In the genomic region with DNA sequence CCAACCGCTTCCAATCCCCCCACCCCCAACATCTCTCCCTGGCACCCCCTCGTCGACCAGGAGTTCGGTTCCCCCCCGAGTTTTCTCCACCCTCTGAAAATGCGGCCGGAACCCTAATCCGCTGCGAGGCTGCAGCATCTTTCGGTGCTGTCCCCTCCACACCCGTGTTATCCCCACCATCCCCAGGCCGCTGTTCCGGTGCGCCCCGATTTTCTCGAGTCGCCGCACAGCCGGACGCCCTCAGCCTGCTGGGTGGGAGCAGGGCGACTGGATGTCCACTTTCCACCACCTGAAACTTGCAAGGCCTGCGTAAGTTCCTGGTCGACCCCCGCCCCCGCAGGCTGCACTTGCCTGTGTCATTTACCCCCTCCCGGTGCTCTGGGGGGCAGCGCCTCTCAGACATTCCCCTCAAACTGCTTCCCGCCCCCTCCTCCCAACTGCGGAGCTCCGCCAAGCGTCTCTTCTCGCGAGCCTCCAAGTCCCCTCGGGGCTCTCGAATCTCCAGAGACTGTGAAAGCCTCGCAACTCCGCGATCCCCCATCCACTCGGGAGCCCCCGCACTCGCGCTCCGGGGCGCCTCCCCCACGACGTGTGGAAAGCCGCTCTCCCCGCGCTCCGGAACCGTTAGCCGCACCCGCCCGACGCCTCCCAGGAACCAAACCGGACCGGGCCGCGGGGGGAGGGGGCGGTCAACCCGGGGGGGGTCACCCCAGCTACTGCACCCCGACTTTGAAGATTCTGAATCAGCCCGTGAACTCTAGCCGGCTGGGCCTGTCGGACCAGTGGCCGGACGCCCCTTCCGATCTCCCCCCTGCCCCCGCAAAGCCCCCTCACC, we compare ENCODE assay signal across 8 cellular contexts. TPM values are rescaled to one million over a fixed set of nuclear protein-coding genes. Genes with fewer than 3 reads are reported as not detected.
A peak's percentile ranks its signal among the peaks of the same experiment; 100 is the strongest.
DNase-seq lines count a peak whose midpoint lies in the region; ATAC-seq, FAIRE-seq and TF ChIP-seq lines count a peak whose summit lies in the region.

No MANE protein-coding gene starts in this region.

- no TSS peak for BruUV-seq in Calu3 (replicated peaks; lab: Mats Ljungman, UMichigan)

- TF ChIP-seq POLR2A in right lobe of liver (IDR thresholded peaks at IDR 0.05) = no peak

- H3K9me3 ChIP-seq in right lobe of liver = no peaks in the 10 kb centered on the region

- intact Hi-C loops in Calu3 (cut with micrococcal nuclease; ENCODE audit: unreplicated experiment) (loop anchor here (5.0 kb wide), 1 partner anchor 44 kb away; no protein-coding TSS in a partner anchor), right lobe of liver (cut with DNase I) (no loop called here)
- intact Hi-C loops in dendritic cell treated with granulocyte-macrophage colony-stimulating factor and Interleukin-4, amounts not matched to agents 40 ng/mL and 50 ng/mL, for 4 days (cut with micrococcal nuclease) = loop anchor here (10.0 kb wide), 1 partner anchor 136 kb away; no protein-coding TSS in a partner anchor

- TF ChIP-seq CTCF in Calu3 (IDR thresholded peaks at IDR 0.05; ENCODE audit: unreplicated experiment) (no peak), right lobe of liver (IDR thresholded peaks at IDR 0.05) (no peak)

- H3K4me1 ChIP-seq in right lobe of liver = peaks cover 0 to 19% (median 0%) of the 10 kb centered on the region in 4 donors

- 0% methylated on average over 17 of the region's 69 CpGs for WGBS in right lobe of liver (ENCODE audit: insufficient coverage, low coverage, low lambda C conversion rate, missing lambda C conversion rate)

- FAIRE-seq in HTR-8/SVneo (lab: Jason Lieb, UNC) = no peak

- CTCF ChIA-PET in Calu3 (lab: Charles Lee) = interaction anchor here (0.7 to 2.3 kb wide), 11 partner anchors 9 to 1846 kb away, joined by 3 to 10 read pairs (median 4); no protein-coding TSS in a partner anchor

- no peaks in the 10 kb centered on the region for H3K27me3 ChIP-seq in right lobe of liver

- DNase-seq in Calu3 (peak; percentile 68), HTR-8/SVneo (ENCODE audit: insufficient read length, low spot score) (peak; percentile 63), SW 1271 (lab: John Stamatoyannopoulos, UW) (peak; percentile 35 to 55), right lobe of liver (peak; percentile 50 to 60 (median 53))

- H3K4me1 Mint-ChIP-seq in Calu3 (ENCODE audit: low read depth, unreplicated experiment) = peaks cover 34% of the 10 kb centered on the region
- peaks cover 52% of the 10 kb centered on the region for H3K4me1 Mint-ChIP-seq in dendritic cell treated with granulocyte-macrophage colony-stimulating factor and Interleukin-4, amounts not matched to agents 40 ng/mL and 50 ng/mL, for 4 days (ENCODE audit: low read depth)
- peaks cover 41% of the 10 kb centered on the region for H3K4me1 Mint-ChIP-seq in stimulated activated naive CD8-positive, alpha-beta T cell treated with anti-CD3 and anti-CD28 coated beads, Interleukin-15, Interleukin-2, amounts not matched to agents 100 ng/mL and 50 ng/mL, for 24 hours (ENCODE audit: low read depth)

- H3K27me3 Mint-ChIP-seq in Calu3 (ENCODE audit: unreplicated experiment) = peaks cover 13% of the 10 kb centered on the region
- H3K27me3 Mint-ChIP-seq in dendritic cell treated with granulocyte-macrophage colony-stimulating factor and Interleukin-4, amounts not matched to agents 40 ng/mL and 50 ng/mL, for 4 days = peaks cover 67% of the 10 kb centered on the region
- peaks cover 78% of the 10 kb centered on the region for H3K27me3 Mint-ChIP-seq in stimulated activated naive CD8-positive, alpha-beta T cell treated with anti-CD3 and anti-CD28 coated beads, Interleukin-15, Interleukin-2, amounts not matched to agents 100 ng/mL and 50 ng/mL, for 24 hours

- H3K4me3 Mint-ChIP-seq in Calu3 (ENCODE audit: low read depth, unreplicated experiment) = peak overlapping the region; percentile 79
- H3K4me3 Mint-ChIP-seq in dendritic cell treated with granulocyte-macrophage colony-stimulating factor and Interleukin-4, amounts not matched to agents 40 ng/mL and 50 ng/mL, for 4 days = peak overlapping the region; percentile 85
- H3K4me3 Mint-ChIP-seq in stimulated activated naive CD8-positive, alpha-beta T cell treated with anti-CD3 and anti-CD28 coated beads, Interleukin-15, Interleukin-2, amounts not matched to agents 100 ng/mL and 50 ng/mL, for 24 hours = peak overlapping the region; percentile 89

- peak overlapping the region; percentile 85 for H3K27ac Mint-ChIP-seq in Calu3 (ENCODE audit: unreplicated experiment)
- peak overlapping the region; percentile 89 for H3K27ac Mint-ChIP-seq in dendritic cell treated with granulocyte-macrophage colony-stimulating factor and Interleukin-4, amounts not matched to agents 40 ng/mL and 50 ng/mL, for 4 days
- peak overlapping the region; percentile 36 for H3K27ac Mint-ChIP-seq in stimulated activated naive CD8-positive, alpha-beta T cell treated with anti-CD3 and anti-CD28 coated beads, Interleukin-15, Interleukin-2, amounts not matched to agents 100 ng/mL and 50 ng/mL, for 24 hours

- peak overlapping the region; percentile 64 to 90 (median 83) for H3K4me3 ChIP-seq in right lobe of liver

- no peaks in the 10 kb centered on the region for H3K36me3 ChIP-seq in right lobe of liver

- no peaks in the 10 kb centered on the region for H3K9me3 Mint-ChIP-seq in Calu3 (ENCODE audit: low read depth, unreplicated experiment)
- no peaks in the 10 kb centered on the region for H3K9me3 Mint-ChIP-seq in dendritic cell treated with granulocyte-macrophage colony-stimulating factor and Interleukin-4, amounts not matched to agents 40 ng/mL and 50 ng/mL, for 4 days
- H3K9me3 Mint-ChIP-seq in stimulated activated naive CD8-positive, alpha-beta T cell treated with anti-CD3 and anti-CD28 coated beads, Interleukin-15, Interleukin-2, amounts not matched to agents 100 ng/mL and 50 ng/mL, for 24 hours = no peaks in the 10 kb centered on the region

- peak overlapping the region; percentile 66 to 74 (median 67) for H3K27ac ChIP-seq in right lobe of liver

- ATAC-seq in right lobe of liver (peak in 2 of 4 donors; percentile 1), GM21717 (IDR thresholded peaks at IDR 0.05; ENCODE audit: unreplicated experiment) (no peak), GM21423 (IDR thresholded peaks at IDR 0.05; ENCODE audit: unreplicated experiment) (no peak)

- peaks cover 62% of the 10 kb centered on the region for H3K36me3 Mint-ChIP-seq in Calu3 (ENCODE audit: insufficient read depth, unreplicated experiment)
- H3K36me3 Mint-ChIP-seq in dendritic cell treated with granulocyte-macrophage colony-stimulating factor and Interleukin-4, amounts not matched to agents 40 ng/mL and 50 ng/mL, for 4 days (ENCODE audit: low read depth) = peaks cover 28% of the 10 kb centered on the region
- no peaks in the 10 kb centered on the region for H3K36me3 Mint-ChIP-seq in stimulated activated naive CD8-positive, alpha-beta T cell treated with anti-CD3 and anti-CD28 coated beads, Interleukin-15, Interleukin-2, amounts not matched to agents 100 ng/mL and 50 ng/mL, for 24 hours (ENCODE audit: low read depth)

RNA-seq across cellular contexts. Expression of a gene that starts 0.6 kb away (rescaled TPM):
- total RNA-seq in Calu3 (2022) = 95.9 and 108 TPM in 2 replicates
- total RNA-seq in right lobe of liver = 10 to 100 TPM in 2 of 6 experiments, 1 to 10 TPM in 4; 4.5 to 15.4 (median 8.2) TPM

Comparison
In these comparisons a context has a peak if more than half of its experiments do, and no peak if none do; other contexts are left out.
1. H3K27ac Mint-ChIP-seq: peak in every context shown above with its lines; median percentile 89 in dendritic cell treated with granulocyte-macrophage colony-stimulating factor and Interleukin-4, amounts not matched to agents 40 ng/mL and 50 ng/mL, for 4 days; 85 in Calu3; 36 in stimulated activated naive CD8-positive, alpha-beta T cell treated with anti-CD3 and anti-CD28 coated beads, Interleukin-15, Interleukin-2, amounts not matched to agents 100 ng/mL and 50 ng/mL, for 24 hours.
2. intact Hi-C loops: an anchor here in Calu3 (5.0 kb wide) and dendritic cell treated with granulocyte-macrophage colony-stimulating factor and Interleukin-4, amounts not matched to agents 40 ng/mL and 50 ng/mL, for 4 days (10.0 kb wide); none called in right lobe of liver.